8 cellular contexts compared by ENCODE assay signal in genomic region chr11:117145393-117145761, GRCh38. TPM values are rescaled to one million over a fixed set of nuclear protein-coding genes. Genes with fewer than 3 reads are reported as not detected.
DNase-seq lines count a peak whose midpoint lies in the region; ATAC-seq, FAIRE-seq and TF ChIP-seq lines count a peak whose summit lies in the region.

No MANE protein-coding gene starts in this region.

- H3K27me3 ChIP-seq in HCT116 (ENCODE audit: insufficient read depth, low read length) = no peaks in the 10 kb centered on the region
- no peaks in the 10 kb centered on the region for H3K27me3 ChIP-seq in esophagus (ENCODE audit: control insufficient read depth in 1 of 2, insufficient read depth in 2 of 2, low read length in 2 of 2)
- no peaks in the 10 kb centered on the region for H3K27me3 ChIP-seq in neuron (ENCODE audit: insufficient read depth, low read length)

- peaks cover 42% of the 10 kb centered on the region for H3K4me1 Mint-ChIP-seq in CD14-positive monocyte
- H3K4me1 Mint-ChIP-seq in T-cell = peaks cover 42 to 52% (median 49%) of the 10 kb centered on the region in 3 donors

- DNase-seq in CD14-positive monocyte (ENCODE audit: low spot score) = no peak
- no peak for DNase-seq in HCT116 (ENCODE audit: low read depth, low spot score)
- peak in 1 of 34 experiments; percentile 16 for DNase-seq in T-cell
- DNase-seq in Ammon's horn (ENCODE audit: low spot score) = no peak
- DNase-seq in GM12892 (ENCODE audit: insufficient read length) = no peak

- H3K27ac ChIP-seq in HCT116 (ENCODE audit: low read depth, low read length) (peak overlapping the region; percentile 62), esophagus (ENCODE audit: low read depth in 2 of 2, low read length in 1 of 2) (peak overlapping the region; percentile 96 to 98)

- no peak for TF ChIP-seq POLR2A in HCT116 (IDR thresholded peaks at IDR 0.05; ENCODE audit: borderline replicate concordance, extremely low read depth, insufficient read depth, insufficient read length)
- TF ChIP-seq POLR2A in GM12892 (IDR thresholded peaks at IDR 0.05; ENCODE audit: low read depth, low read length) = no peak

- no peaks in the 10 kb centered on the region for H3K9me3 Mint-ChIP-seq in CD14-positive monocyte
- H3K9me3 Mint-ChIP-seq in T-cell = no peaks in the 10 kb centered on the region

- H3K36me3 Mint-ChIP-seq in CD14-positive monocyte = peaks cover 15 to 41% of the 10 kb centered on the region in 2 donors
- peaks cover 8% of the 10 kb centered on the region for H3K36me3 Mint-ChIP-seq in T-cell

- TF ChIP-seq CTCF in CD14-positive monocyte (IDR thresholded peaks at IDR 0.05) (peak; percentile 17), HCT116 (IDR thresholded peaks at IDR 0.05 in 2 of 3, conservative IDR thresholded peaks at IDR 0.05 in 1 of 3; ENCODE audit: borderline replicate concordance in 1 of 3, insufficient read depth in 1 of 3, low read depth in 2 of 3, low read length in 2 of 3) (peak in 2 of 3 experiments; percentile 30; a peak in 3 of 6 replicates)

- WGBS in esophagus, 2 donors = 3 to 14% methylated on average over 5 of the region's 5 CpGs

- intact Hi-C loops in CD14-positive monocyte (cut with micrococcal nuclease) = no loop called here
- intact Hi-C loops in HCT116 (cut with micrococcal nuclease) = no loop called here

- RAD21 ChIA-PET in HCT116 (lab: Charles Lee; ENCODE audit: low non-redundant PET in 1 of 2, low total read pairs in 2 of 2, uncharacterized antibody in 2 of 2, unreplicated experiment in 2 of 2) = no interaction called here

- BruUV-seq in HCT116 (replicated peaks; lab: Mats Ljungman, UMichigan) = no TSS peak

- CTCF ChIA-PET in HCT116 (lab: Charles Lee) (no interaction called here), T-cell (lab: Charles Lee) (interaction anchor here in 1 of 2 donors (0.6 to 1.9 kb wide), 5 partner anchors 27 to 220 kb away, joined by 3 to 8 read pairs (median 4); no protein-coding TSS in a partner anchor)

- peaks cover 5 to 19% of the 10 kb centered on the region in 2 experiments for H3K36me3 ChIP-seq in HCT116 (ENCODE audit: control insufficient read depth in 1 of 2, insufficient read depth in 2 of 2, low read length in 2 of 2)
- peaks cover 0 to 7% of the 10 kb centered on the region in 2 donors for H3K36me3 ChIP-seq in esophagus (ENCODE audit: control insufficient read depth in 2 of 2, insufficient read depth in 2 of 2, low read length in 1 of 2)
- peaks cover 27% of the 10 kb centered on the region for H3K36me3 ChIP-seq in neuron (ENCODE audit: insufficient read depth, low read length)

- no peaks in the 10 kb centered on the region for H3K9me2 ChIP-seq in HCT116 (ENCODE audit: insufficient read depth)

- no peak for TF ChIP-seq RAD21 in HCT116 (IDR thresholded peaks at IDR 0.05; ENCODE audit: low read depth)

- peak overlapping the region; percentile 88 for H3K4me2 ChIP-seq in HCT116 (ENCODE audit: low read length)

- ATAC-seq in HCT116 (peak; percentile 24; the same call in 1 of the 2 replicates), T-cell (replicated peaks in 1 of 4) (no peak), GM21619 (IDR thresholded peaks at IDR 0.05; ENCODE audit: unreplicated experiment) (no peak)

- H4K20me1 ChIP-seq in HCT116 (ENCODE audit: insufficient read depth) = peaks cover 28% of the 10 kb centered on the region

- H3K4me1 ChIP-seq in HCT116 (ENCODE audit: control insufficient read depth in 1 of 2, insufficient read depth in 2 of 2, low read length in 2 of 2) (peaks cover 8 to 23% of the 10 kb centered on the region in 2 experiments), esophagus (ENCODE audit: control insufficient read depth in 2 of 2, insufficient read depth in 2 of 2, low read length in 1 of 2) (peaks cover 0 to 2% of the 10 kb centered on the region in 2 donors), neuron (ENCODE audit: insufficient read depth, low read length) (peaks cover 18% of the 10 kb centered on the region)

- peaks cover 0 to 6% (median 2%) of the 10 kb centered on the region in 3 donors for H3K27me3 Mint-ChIP-seq in CD14-positive monocyte (ENCODE audit: low read depth in 3 of 3)
- H3K27me3 Mint-ChIP-seq in T-cell = no peaks in the 10 kb centered on the region

- H3K4me3 Mint-ChIP-seq in CD14-positive monocyte = peak overlapping the region; percentile 98 to 99
- H3K4me3 Mint-ChIP-seq in T-cell = peak overlapping the region; percentile 96 to 99 (median 98)

- peak overlapping the region; percentile 71 for H3K9ac ChIP-seq in HCT116 (ENCODE audit: low read length)

- H3K9me3 ChIP-seq in HCT116 (ENCODE audit: control insufficient read depth in 1 of 2, insufficient read depth in 1 of 2, low read depth in 1 of 2, low read length in 2 of 2) (no peaks in the 10 kb centered on the region), esophagus (ENCODE audit: control insufficient read depth in 2 of 2, insufficient read depth in 1 of 2, low read depth in 1 of 2, low read length in 1 of 2) (no peaks in the 10 kb centered on the region), neuron (ENCODE audit: low read length) (no peaks in the 10 kb centered on the region)

- H3K79me2 ChIP-seq in HCT116 (ENCODE audit: insufficient read depth, low read length) = peaks cover 59% of the 10 kb centered on the region

- H3K4me3 ChIP-seq in HCT116 (replicated peaks in 1 of 2; ENCODE audit: low read depth in 1 of 2, low read length in 2 of 2) (peak overlapping the region; percentile 71 to 93), esophagus (ENCODE audit: low read depth in 1 of 2, low read length in 2 of 2) (peak overlapping the region; percentile 85 to 89), neuron (ENCODE audit: low read length) (peak overlapping the region; percentile 93)

- peak overlapping the region; percentile 95 to 99 (median 97) for H3K27ac Mint-ChIP-seq in CD14-positive monocyte
- H3K27ac Mint-ChIP-seq in T-cell = peak overlapping the region; percentile 94 to 95

- no peak for FAIRE-seq in GM12892 (lab: Jason Lieb, UNC)

- POLR2A ChIA-PET in HCT116 (lab: Charles Lee) (no interaction called here), T-cell (lab: Charles Lee) (interaction anchor here (0.7 to 3.2 kb wide), 3 partner anchors 11 to 34 kb away, joined by 4 to 21 read pairs (median 6); partner anchors contain the start of gene SIDT2 (in 2 of the 2))

- H2AFZ ChIP-seq in HCT116 (ENCODE audit: low read depth, low read length, poor library complexity, severe bottlenecking) (no peak overlapping the region), neuron (ENCODE audit: low read depth, low read length) (no peak overlapping the region)

TF ChIP-seq in HCT116, 20 proteins besides CTCF, POLR2A, EP300 and RAD21:
- TF ChIP-seq CBX3 (IDR thresholded peaks at IDR 0.05; ENCODE audit: low read depth) = no peak
- no peak for TF ChIP-seq ELF1 (IDR thresholded peaks at IDR 0.05; ENCODE audit: borderline replicate concordance, low read depth)
- TF ChIP-seq, protein P1, sequence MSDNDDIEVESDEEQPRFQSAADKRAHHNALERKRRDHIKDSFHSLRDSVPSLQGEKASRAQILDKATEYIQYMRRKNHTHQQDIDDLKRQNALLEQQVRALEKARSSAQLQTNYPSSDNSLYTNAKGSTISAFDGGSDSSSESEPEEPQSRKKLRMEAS (IDR thresholded peaks at IDR 0.05) = peak; percentile 52; the same call in 1 of the 2 replicates
- no peak for TF ChIP-seq TCF7L2 (IDR thresholded peaks at IDR 0.05; ENCODE audit: borderline replicate concordance, extremely low read depth, insufficient read depth, insufficient read length)

RNA-seq across cellular contexts. Expression of gene PAFAH1B2, which starts 1.3 kb away (rescaled TPM):
- polyA plus RNA-seq in CD14-positive monocyte = 10 to 100 TPM; 23.7 to 25.1 TPM
- 154 TPM for total RNA-seq in HCT116 (2021; ENCODE audit: unreplicated experiment)
- 40.3 and 47.9 TPM in 2 replicates for polyA plus RNA-seq in HCT116 (2012)
- 10 to 100 TPM; 44.1 to 55.9 (median 55.6) TPM for total RNA-seq in T-cell
- 10 to 100 TPM; 13.9 to 14.0 TPM for polyA plus RNA-seq in esophagus
- 22.2 TPM for polyA plus RNA-seq in GM12892 (2012; ENCODE audit: missing spikeins)

RNA-seq across cellular contexts. Expression of gene SIDT2, which starts 33.2 kb away (rescaled TPM):
- 10 to 100 TPM; 21.8 to 41.8 TPM for polyA plus RNA-seq in CD14-positive monocyte
- 37.0 TPM for total RNA-seq in HCT116 (2021; ENCODE audit: unreplicated experiment)
- polyA plus RNA-seq in HCT116 (2012) = 22.3 and 26.2 TPM in 2 replicates
- 100 to 1,000 TPM in 2 of 5 donors, 10 to 100 TPM in 3; 46.3 to 110 (median 59.5) TPM for total RNA-seq in T-cell
- polyA plus RNA-seq in esophagus = 10 to 100 TPM in 1 of 2 donors, 1 to 10 TPM in 1; 8.3 to 11.3 TPM
- 13.6 TPM for polyA plus RNA-seq in GM12892 (2012; ENCODE audit: missing spikeins)

RNA-seq across cellular contexts. Expression of gene SIK3, which starts 47.1 kb away (rescaled TPM):
- polyA plus RNA-seq in CD14-positive monocyte (10 to 100 TPM; 18.3 to 20.0 TPM), esophagus (1 to 10 TPM; 6.4 to 7.0 TPM)
- total RNA-seq in HCT116 (2021; ENCODE audit: unreplicated experiment) (21.0 TPM), T-cell (10 to 100 TPM; 56.3 to 78.0 (median 63.8) TPM)
- polyA plus RNA-seq in HCT116 (2012) = 14.4 and 14.7 TPM in 2 replicates
- polyA plus RNA-seq in GM12892 (2012; ENCODE audit: missing spikeins) = 17.6 TPM

RNA-seq across cellular contexts. Expression of gene TAGLN, which starts 53.8 kb away (rescaled TPM):
- polyA plus RNA-seq in CD14-positive monocyte (1 to 10 TPM; 3.6 to 4.0 TPM), esophagus (1,000 to 10,000 TPM in 1 of 2 donors, 100 to 1,000 TPM in 1; 469 to 1,217 TPM)
- total RNA-seq in HCT116 (2021; ENCODE audit: unreplicated experiment) (10.0 TPM), T-cell (10 to 100 TPM in 4 of 5 donors, 1 to 10 TPM in 1; 8.5 to 19.7 (median 13.4) TPM)
- 15.2 and 16.1 TPM in 2 replicates for polyA plus RNA-seq in HCT116 (2012)
- 4.5 TPM for polyA plus RNA-seq in GM12892 (2012; ENCODE audit: missing spikeins)
